Comparison of ENCODE assay signal across 20 cellular contexts in genomic region chrX:13024911-13025454, GRCh38. TPM values are rescaled to one million over a fixed set of nuclear protein-coding genes. Genes with fewer than 3 reads are reported as not detected.
DNase-seq lines count a peak whose midpoint lies in the region; ATAC-seq and TF ChIP-seq lines count a peak whose summit lies in the region.
"Had no signal": no experiment of that assay in that cellular context is flagged by ENCODE, and none has a peak within 500 bp of the region (broad histone marks: within the 10 kb centered on the region; RNA-seq: fewer than 3 reads in every experiment).

No MANE protein-coding gene starts in this region.

- ATAC-seq in CD4-positive, CD25-positive, alpha-beta regulatory T cell (ENCODE audit: low read depth in 2 of 2) = no peak
- no peak for ATAC-seq in HG02938 (IDR thresholded peaks at IDR 0.05; ENCODE audit: unreplicated experiment)
- ATAC-seq: body of pancreas, gastrocnemius medialis, left lung had no signal

- no peak overlapping the region for H3K27ac ChIP-seq in CD4-positive, CD25-positive, alpha-beta regulatory T cell (ENCODE audit: insufficient read depth, low read length, poor library complexity, severe bottlenecking)
- H3K27ac ChIP-seq in mesendoderm (ENCODE audit: low read depth, low read length) = no peak overlapping the region
- H3K27ac ChIP-seq: body of pancreas, gastrocnemius medialis, left lung, thoracic aorta had no signal

- CTCF ChIA-PET in Caco-2 (lab: Charles Lee) = no interaction called here
- CTCF ChIA-PET in HEK293T (lab: Yijun Ruan, JAX) = no interaction called here

- H3K4me3 ChIP-seq in CD4-positive, CD25-positive, alpha-beta regulatory T cell (ENCODE audit: low read depth, low read length) = peak overlapping the region; percentile 26
- no peak overlapping the region for H3K4me3 ChIP-seq in Caco-2 (ENCODE audit: low read depth, low read length)
- H3K4me3 ChIP-seq in mesendoderm (ENCODE audit: low read length) = no peak overlapping the region
- H3K4me3 ChIP-seq: body of pancreas, gastrocnemius medialis, left lung, Peyer's patch, thoracic aorta had no signal

- DNase-seq in CD4-positive, CD25-positive, alpha-beta regulatory T cell = no peak
- DNase-seq in Caco-2 = no peak
- DNase-seq in activated T-helper 1 cell treated with anti-CD3 and anti-CD28 coated beads, Interleukin-12 subunit alpha, Interleukin-12 subunit beta, Interleukin-2, Interleukin-4 antibody, amounts not matched to agents 30 ng/mL and 10 ng/mL and 1 ng/mL, durations not matched to agents 14 hours and 24 hours and 36 hours (ENCODE audit: low spot score) = no peak
- DNase-seq in mesendoderm = peak; percentile 61
- DNase-seq in HEK293T (ENCODE audit: extremely low spot score) = no peak
- DNase-seq in NAMALWA (ENCODE audit: low spot score) = no peak
- DNase-seq: activated gamma-delta T cell treated with Interleukin-2 at 50 U/mL for 16 hours; body of pancreas; cortex of kidney; erythroblast; gastrocnemius medialis; GOT3; left lung; NCI-H1105 treated with DMSO at 0.1 percent for 48 hours; NCI-H2171 treated with DMSO at 0.1 percent for 48 hours; Peyer's patch; posterior cingulate gyrus; stimulated activated CD4-positive, alpha-beta T cell treated with anti-CD3 and anti-CD28 coated beads, Interleukin-4, amount 100 ng/mL, for 1 hour had no signal

- no peak overlapping the region for H3K18ac ChIP-seq in mesendoderm (ENCODE audit: low read length)

- no peak overlapping the region for H2BK120ac ChIP-seq in mesendoderm (ENCODE audit: low read depth, low read length)

- no peaks in the 10 kb centered on the region for H3K79me2 ChIP-seq in mesendoderm (ENCODE audit: control insufficient read depth, insufficient read depth, low read length)

- no peak overlapping the region for H2BK5ac ChIP-seq in mesendoderm (ENCODE audit: low read length)

- H3K36me3 Mint-ChIP-seq in CD4-positive, CD25-positive, alpha-beta regulatory T cell = no peaks in the 10 kb centered on the region
- H3K36me3 Mint-ChIP-seq in Caco-2 (ENCODE audit: insufficient read depth, unreplicated experiment) = peaks cover 5% of the 10 kb centered on the region
- H3K36me3 Mint-ChIP-seq in activated T-helper 1 cell treated with anti-CD3 and anti-CD28 coated beads, Interleukin-12 subunit alpha, Interleukin-12 subunit beta, Interleukin-2, Interleukin-4 antibody, amounts not matched to agents 30 ng/mL and 10 ng/mL and 1 ng/mL, durations not matched to agents 14 hours and 24 hours and 36 hours (ENCODE audit: low read depth) = peaks cover 9% of the 10 kb centered on the region

- POLR2A ChIA-PET in Caco-2 (lab: Charles Lee) (no interaction called here), HEK293T (lab: Yijun Ruan, JAX) (no interaction called here)

- H3K9me3 ChIP-seq in CD4-positive, CD25-positive, alpha-beta regulatory T cell (ENCODE audit: control insufficient read depth in 2 of 2, low read length in 2 of 2) = no peaks in the 10 kb centered on the region
- H3K9me3 ChIP-seq in Caco-2 = no peaks in the 10 kb centered on the region
- H3K9me3 ChIP-seq: body of pancreas, gastrocnemius medialis, left lung, Peyer's patch, thoracic aorta had no signal

- no peak overlapping the region for H3K4ac ChIP-seq in mesendoderm (ENCODE audit: low read depth, low read length)

- no peak overlapping the region for H3K23ac ChIP-seq in mesendoderm (ENCODE audit: low read length)

- WGBS in mesendoderm (ENCODE audit: extremely low coverage, insufficient coverage, low lambda C conversion rate) = no CpG with 5 or more reads among the region's 8 CpGs

- H3K36me3 ChIP-seq in CD4-positive, CD25-positive, alpha-beta regulatory T cell (ENCODE audit: control insufficient read depth, insufficient read depth, low read length) = no peaks in the 10 kb centered on the region
- H3K36me3 ChIP-seq in Caco-2 (ENCODE audit: control insufficient read depth, insufficient read depth, low read length) (no peaks in the 10 kb centered on the region), mesendoderm (ENCODE audit: control insufficient read depth, insufficient read depth, low read length) (no peaks in the 10 kb centered on the region)
- H3K36me3 ChIP-seq: gastrocnemius medialis, left lung, Peyer's patch, thoracic aorta had no signal

- peak overlapping the region; percentile 73 to 97 (median 80) for H3K27ac Mint-ChIP-seq in CD4-positive, CD25-positive, alpha-beta regulatory T cell
- peak overlapping the region; percentile 11 for H3K27ac Mint-ChIP-seq in Caco-2 (ENCODE audit: unreplicated experiment)
- H3K27ac Mint-ChIP-seq in activated T-helper 1 cell treated with anti-CD3 and anti-CD28 coated beads, Interleukin-12 subunit alpha, Interleukin-12 subunit beta, Interleukin-2, Interleukin-4 antibody, amounts not matched to agents 30 ng/mL and 10 ng/mL and 1 ng/mL, durations not matched to agents 14 hours and 24 hours and 36 hours = peak overlapping the region; percentile 89

- H3K4me1 Mint-ChIP-seq in CD4-positive, CD25-positive, alpha-beta regulatory T cell = peaks cover 25 to 73% (median 35%) of the 10 kb centered on the region in 4 donors
- peaks cover 40% of the 10 kb centered on the region for H3K4me1 Mint-ChIP-seq in Caco-2 (ENCODE audit: low read depth, unreplicated experiment)
- peaks cover 64% of the 10 kb centered on the region for H3K4me1 Mint-ChIP-seq in activated T-helper 1 cell treated with anti-CD3 and anti-CD28 coated beads, Interleukin-12 subunit alpha, Interleukin-12 subunit beta, Interleukin-2, Interleukin-4 antibody, amounts not matched to agents 30 ng/mL and 10 ng/mL and 1 ng/mL, durations not matched to agents 14 hours and 24 hours and 36 hours (ENCODE audit: low read depth)

- H4K8ac ChIP-seq in mesendoderm (ENCODE audit: low read depth, low read length) = no peak overlapping the region

- H3K9me3 Mint-ChIP-seq in CD4-positive, CD25-positive, alpha-beta regulatory T cell = no peaks in the 10 kb centered on the region
- H3K9me3 Mint-ChIP-seq in Caco-2 (ENCODE audit: unreplicated experiment) = no peaks in the 10 kb centered on the region
- H3K9me3 Mint-ChIP-seq in activated T-helper 1 cell treated with anti-CD3 and anti-CD28 coated beads, Interleukin-12 subunit alpha, Interleukin-12 subunit beta, Interleukin-2, Interleukin-4 antibody, amounts not matched to agents 30 ng/mL and 10 ng/mL and 1 ng/mL, durations not matched to agents 14 hours and 24 hours and 36 hours = no peaks in the 10 kb centered on the region

- H3K9ac ChIP-seq in mesendoderm (ENCODE audit: low read length) = no peak overlapping the region

- no peaks in the 10 kb centered on the region for H3K27me3 ChIP-seq in CD4-positive, CD25-positive, alpha-beta regulatory T cell (ENCODE audit: control insufficient read depth, insufficient read depth, low read length)
- H3K27me3 ChIP-seq in Caco-2 (replicated peaks; ENCODE audit: control insufficient read depth, insufficient read depth, low read length) (no peaks in the 10 kb centered on the region), mesendoderm (ENCODE audit: insufficient read depth, low read length, poor library complexity) (no peaks in the 10 kb centered on the region)
- H3K27me3 ChIP-seq: body of pancreas, gastrocnemius medialis, left lung, Peyer's patch had no signal

- H2AK5ac ChIP-seq in mesendoderm (ENCODE audit: low read length) = no peak overlapping the region

- no peaks in the 10 kb centered on the region for H3K79me1 ChIP-seq in mesendoderm (ENCODE audit: low read length)

- no peak overlapping the region for H3K4me2 ChIP-seq in mesendoderm (ENCODE audit: low read length)

- TF ChIP-seq CTCF in Caco-2 (IDR thresholded peaks at IDR 0.05; ENCODE audit: insufficient read depth in 1 of 2, low read depth in 1 of 2, low read length in 1 of 2, severe bottlenecking in 1 of 2, unreplicated experiment in 1 of 2) = no peak

- H3K4me1 ChIP-seq in CD4-positive, CD25-positive, alpha-beta regulatory T cell (ENCODE audit: control insufficient read depth, insufficient read depth, low read length, poor library complexity, severe bottlenecking) = peaks cover 40% of the 10 kb centered on the region
- H3K4me1 ChIP-seq in Caco-2 (peaks cover 58% of the 10 kb centered on the region), mesendoderm (ENCODE audit: control insufficient read depth, low read depth, low read length) (no peaks in the 10 kb centered on the region)
- H3K4me1 ChIP-seq: gastrocnemius medialis had no signal

- intact Hi-C loops in Caco-2 (cut with micrococcal nuclease; ENCODE audit: unreplicated experiment) = loop anchor here (5.0 kb wide), 2 partner anchors 77 to 262 kb away; no protein-coding TSS in a partner anchor
- intact Hi-C loops in activated T-helper 1 cell treated with anti-CD3 and anti-CD28 coated beads, Interleukin-12 subunit alpha, Interleukin-12 subunit beta, Interleukin-2, Interleukin-4 antibody, amounts not matched to agents 30 ng/mL and 10 ng/mL and 1 ng/mL, durations not matched to agents 14 hours and 24 hours and 36 hours (cut with micrococcal nuclease) = no loop called here

- no peak overlapping the region for H3K56ac ChIP-seq in mesendoderm (ENCODE audit: low read length)

- no peak overlapping the region for H4K5ac ChIP-seq in mesendoderm (ENCODE audit: low read length)

- H3K27me3 Mint-ChIP-seq in CD4-positive, CD25-positive, alpha-beta regulatory T cell = no peaks in the 10 kb centered on the region
- no peaks in the 10 kb centered on the region for H3K27me3 Mint-ChIP-seq in Caco-2 (ENCODE audit: insufficient read depth, unreplicated experiment)
- H3K27me3 Mint-ChIP-seq in activated T-helper 1 cell treated with anti-CD3 and anti-CD28 coated beads, Interleukin-12 subunit alpha, Interleukin-12 subunit beta, Interleukin-2, Interleukin-4 antibody, amounts not matched to agents 30 ng/mL and 10 ng/mL and 1 ng/mL, durations not matched to agents 14 hours and 24 hours and 36 hours (ENCODE audit: insufficient read depth) = no peaks in the 10 kb centered on the region

- peak overlapping the region in 2 of 4 donors; percentile 50 to 59 for H3K4me3 Mint-ChIP-seq in CD4-positive, CD25-positive, alpha-beta regulatory T cell
- no peak overlapping the region for H3K4me3 Mint-ChIP-seq in Caco-2 (ENCODE audit: unreplicated experiment)
- peak overlapping the region; percentile 37 for H3K4me3 Mint-ChIP-seq in activated T-helper 1 cell treated with anti-CD3 and anti-CD28 coated beads, Interleukin-12 subunit alpha, Interleukin-12 subunit beta, Interleukin-2, Interleukin-4 antibody, amounts not matched to agents 30 ng/mL and 10 ng/mL and 1 ng/mL, durations not matched to agents 14 hours and 24 hours and 36 hours

- no TSS peak for BruUV-seq in Caco-2 (replicated peaks; lab: Mats Ljungman, UMichigan)

- H2BK15ac ChIP-seq in mesendoderm (replicated peaks; ENCODE audit: low read depth) = no peak overlapping the region

RNA-seq across cellular contexts. Expression of gene FAM9C, which starts 19.4 kb away (rescaled TPM):
- not detected for total RNA-seq in CD4-positive, CD25-positive, alpha-beta regulatory T cell
- polyA plus RNA-seq in CD4-positive, CD25-positive, alpha-beta regulatory T cell = not detected
- total RNA-seq in Caco-2 (2022) = not detected in 2 replicates
- total RNA-seq in activated T-helper 1 cell treated with anti-CD3 and anti-CD28 coated beads, Interleukin-12 subunit alpha, Interleukin-12 subunit beta, Interleukin-2, Interleukin-4 antibody, amounts not matched to agents 30 ng/mL and 10 ng/mL and 1 ng/mL, durations not matched to agents 14 hours and 24 hours and 36 hours = 0.05 TPM in 2 replicates
- 0.21 TPM for polyA plus RNA-seq in mesendoderm (2013, experiment 1 of 2)
- polyA plus RNA-seq in mesendoderm (2013, experiment 2 of 2) = 0.20 TPM
- total RNA-seq: body of pancreas, gastrocnemius medialis, left lung, thoracic aorta had no signal

RNA-seq across cellular contexts. Expression of gene TMSB4X, which starts 50.1 kb away (rescaled TPM):
- total RNA-seq in CD4-positive, CD25-positive, alpha-beta regulatory T cell = 6,725 TPM
- polyA plus RNA-seq in CD4-positive, CD25-positive, alpha-beta regulatory T cell = over 10,000 TPM; 30,486 to 36,942 (median 35,671) TPM
- 1,007 and 1,095 TPM in 2 replicates for total RNA-seq in Caco-2 (2022)
- 6,544 and 6,612 TPM in 2 replicates for total RNA-seq in activated T-helper 1 cell treated with anti-CD3 and anti-CD28 coated beads, Interleukin-12 subunit alpha, Interleukin-12 subunit beta, Interleukin-2, Interleukin-4 antibody, amounts not matched to agents 30 ng/mL and 10 ng/mL and 1 ng/mL, durations not matched to agents 14 hours and 24 hours and 36 hours
- polyA plus RNA-seq in mesendoderm (2013, experiment 1 of 2) = 3,955 TPM
- 4,083 TPM for polyA plus RNA-seq in mesendoderm (2013, experiment 2 of 2)

Comparison
In these comparisons a context has a peak if more than half of its experiments do, and no peak if none do; other contexts are left out.
1. H3K27ac Mint-ChIP-seq: peak in every context shown above with its lines; median percentile 89 in activated T-helper 1 cell treated with anti-CD3 and anti-CD28 coated beads, Interleukin-12 subunit alpha, Interleukin-12 subunit beta, Interleukin-2, Interleukin-4 antibody, amounts not matched to agents 30 ng/mL and 10 ng/mL and 1 ng/mL, durations not matched to agents 14 hours and 24 hours and 36 hours; 80 in CD4-positive, CD25-positive, alpha-beta regulatory T cell; 11 in Caco-2.